In the genomic region with DNA sequence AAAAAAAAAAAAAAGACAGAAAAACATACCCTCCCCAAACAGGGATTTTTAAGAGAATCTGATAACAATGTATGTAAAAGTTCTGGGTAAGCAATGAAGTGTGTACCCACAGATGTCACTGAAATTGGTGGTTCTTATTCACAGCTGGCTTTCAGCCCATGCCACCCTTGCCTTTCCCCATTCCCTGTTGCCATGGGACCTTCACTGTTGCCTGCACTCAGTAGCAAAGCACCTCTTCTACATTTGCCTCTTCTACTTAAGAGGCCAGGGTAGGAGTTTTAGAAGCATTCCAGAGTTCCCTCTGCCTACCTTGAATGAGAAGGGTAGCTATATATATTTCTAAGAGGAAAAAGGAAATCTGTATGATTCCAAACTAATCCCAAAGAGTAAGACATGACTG, we compare ENCODE assay signal across 28 cellular contexts.
"Had no signal": no experiment of that assay in that cellular context is flagged by ENCODE, and none has a peak within 500 bp of the region (broad histone marks: within the 10 kb centered on the region; RNA-seq: fewer than 3 reads in every experiment).

No MANE protein-coding gene starts in this region.

- H3K36me3 ChIP-seq: ascending aorta, cardiac muscle cell, SJCRH30 had no signal

- H3K27ac ChIP-seq: ascending aorta, cardiac muscle cell, KMS-11, SK-N-MC had no signal

- H3K9me3 ChIP-seq: ascending aorta, SJCRH30 had no signal

- H3K27me3 ChIP-seq: ascending aorta, cardiac muscle cell, SJCRH30 had no signal

- H3K4me1 ChIP-seq: ascending aorta had no signal

- H3K4me3 ChIP-seq: ascending aorta, cardiac muscle cell, SJCRH30, SK-N-MC had no signal

- DNase-seq: activated CD4-positive, alpha-beta T cell treated with anti-CD3 and anti-CD28 coated beads, Interleukin-2, amount 10 ng/mL, durations not matched to agents 24 days and 14 days; activated CD4-positive, alpha-beta T cell treated with anti-CD3 and anti-CD28 coated beads, Interleukin-2, amount 50 U/mL, for 4 hours; activated CD8-positive, alpha-beta T cell treated with anti-CD3 and anti-CD28 coated beads for 36 hours; activated effector memory CD4-positive, alpha-beta T cell treated with anti-CD3 and anti-CD28 coated beads, Interleukin-2, amount 50 U/mL, for 16 hours; activated naive CD4-positive, alpha-beta T cell; activated naive CD4-positive, alpha-beta T cell treated with anti-CD3 and anti-CD28 coated beads, Interleukin-2, amount 50 U/mL, for 16 hours; activated naive CD8-positive, alpha-beta T cell treated with anti-CD3 and anti-CD28 coated beads, Interleukin-2, amount 10 ng/mL, durations not matched to agents 7 days and 5 days; activated T-cell treated with anti-CD3 and anti-CD28 coated beads, Interleukin-2, amount 50 U/mL, for 1 hour; activated T-cell treated with anti-CD3 and anti-CD28 coated beads, Interleukin-2, amount 50 U/mL, for 72 hours; amygdala; MM.1S; NCI-H1092 treated with DMSO at 0.1 percent for 48 hours; NCI-H1417; NCI-H146; NCI-H187; NCI-H2029 treated with DMSO at 0.1 percent for 48 hours; NCI-H2107; NCI-H226; NCI-H446 treated with DMSO at 0.1 percent for 48 hours; NCI-H524; SHP77; SJCRH30 had no signal

- ATAC-seq: activated CD8-positive, alpha-beta T cell treated with anti-CD3 and anti-CD28 coated beads for 36 hours; activated T-cell treated with anti-CD3 and anti-CD28 coated beads, Interleukin-2, amount 50 U/mL, for 72 hours; activated T-helper 17 cell treated with anti-CD3 and anti-CD28 coated beads, Interleukin-2, amount 50 U/mL, for 72 hours; Panc1 had no signal
